1 cellular context compared by ENCODE assay signal in genomic region chr12:89024580-89024979, GRCh38.
TF ChIP-seq lines count a peak whose summit lies in the region.

No MANE protein-coding gene starts in this region.

TF ChIP-seq in HepG2, 621 proteins besides CTCF, POLR2A, EP300 and RAD21 (continued from another document):
- TF ChIP-seq ZNF407 (CRISPR knock-in tag; IDR thresholded peaks at IDR 0.05; ENCODE audit: not compliant biosample characterization) = no peak
